In genomic region chr19:6955082-6955481, GRCh38 we compare ENCODE assay signal across 17 cellular contexts.
DNase-seq lines count a peak whose midpoint lies in the region; ATAC-seq, FAIRE-seq and TF ChIP-seq lines count a peak whose summit lies in the region.
"Had no signal": no experiment of that assay in that cellular context is flagged by ENCODE, and none has a peak within 500 bp of the region (broad histone marks: within the 10 kb centered on the region; RNA-seq: fewer than 3 reads in every experiment).

No MANE protein-coding gene starts in this region.

- no peaks in the 10 kb centered on the region for H3K27me3 ChIP-seq in astrocyte (ENCODE audit: insufficient read depth, low read length)
- H3K27me3 ChIP-seq in H1 (replicated peaks in 1 of 4; ENCODE audit: control insufficient read depth in 3 of 4, extremely low read depth in 1 of 4, insufficient read depth in 3 of 4, low read length in 3 of 4) = no peaks in the 10 kb centered on the region

- no peak overlapping the region for H2BK12ac ChIP-seq in H1 (ENCODE audit: low read depth, low read length)

- H3K4me1 ChIP-seq in HEK293 (ENCODE audit: control insufficient read depth, insufficient read depth, low read length) (no peaks in the 10 kb centered on the region), astrocyte (ENCODE audit: insufficient read depth, low read length) (no peaks in the 10 kb centered on the region), H1 (replicated peaks in 1 of 4; ENCODE audit: control insufficient read depth in 3 of 4, insufficient read depth in 4 of 4, low read length in 3 of 4) (no peaks in the 10 kb centered on the region)
- H3K4me1 ChIP-seq: HAP-1 had no signal

- no peak overlapping the region for H3K4me3 Mint-ChIP-seq in astrocyte (ENCODE audit: unreplicated experiment)
- H3K4me3 Mint-ChIP-seq: CD4-positive, alpha-beta memory T cell; GM23338 had no signal

- no peak overlapping the region for H2BK20ac ChIP-seq in H1 (ENCODE audit: low read length)

- H3K36me3 Mint-ChIP-seq in astrocyte (ENCODE audit: low read depth, unreplicated experiment) = no peaks in the 10 kb centered on the region

- H3K9ac ChIP-seq in astrocyte (ENCODE audit: low read length) = no peak overlapping the region
- no peak overlapping the region for H3K9ac ChIP-seq in H1 (replicated peaks in 1 of 4; ENCODE audit: extremely low read depth in 1 of 4, low read depth in 3 of 4, low read length in 3 of 4)

- no peak for ATAC-seq in HG03520 (IDR thresholded peaks at IDR 0.05; ENCODE audit: unreplicated experiment)
- ATAC-seq: GM23338 had no signal

- no peak overlapping the region for H3K18ac ChIP-seq in H1 (ENCODE audit: extremely low read depth, low read length)

- H2BK15ac ChIP-seq in H1 (ENCODE audit: low read length) = no peak overlapping the region

- TF ChIP-seq CTCF in HEK293 (tag by site-specific recombination; IDR thresholded peaks at IDR 0.05) (no peak), astrocyte (IDR thresholded peaks at IDR 0.05; ENCODE audit: insufficient read depth, low read depth, low read length) (no peak), H1 (IDR thresholded peaks at IDR 0.05; ENCODE audit: control extremely low read depth in 1 of 3, insufficient read depth in 1 of 3, low read depth in 1 of 3, low read length in 3 of 3) (no peak)

- H2BK5ac ChIP-seq in H1 (ENCODE audit: low read depth, low read length) = no peak overlapping the region

- peaks cover 8% of the 10 kb centered on the region for H3K9me3 Mint-ChIP-seq in astrocyte (ENCODE audit: unreplicated experiment)

- peaks cover 8% of the 10 kb centered on the region; the same call in 1 of the 2 replicates for H3K23me2 ChIP-seq in H1 (ENCODE audit: low read depth, low read length)

- TF ChIP-seq EP300 in H1 (IDR thresholded peaks at IDR 0.05; ENCODE audit: borderline replicate concordance in 1 of 2, low read depth in 2 of 2, low read length in 2 of 2) = no peak

- no peaks in the 10 kb centered on the region for H3K9me3 ChIP-seq in HEK293 (ENCODE audit: control insufficient read depth, insufficient read depth, low read depth, low read length)
- peaks cover 6% of the 10 kb centered on the region for H3K9me3 ChIP-seq in astrocyte (ENCODE audit: insufficient read depth, low read depth, low read length)
- peaks cover 58 to 83% of the 10 kb centered on the region in 2 experiments for H3K9me3 ChIP-seq in H1 (ENCODE audit: insufficient read depth in 2 of 2, low read depth in 1 of 2, low read length in 1 of 2)
- H3K9me3 ChIP-seq: HAP-1 had no signal

- no peak overlapping the region for H3K4ac ChIP-seq in H1 (replicated peaks; ENCODE audit: insufficient read length, low read depth, low read length)

- H3K79me1 ChIP-seq in H1 (ENCODE audit: low read depth, low read length) = no peaks in the 10 kb centered on the region

- H2AFZ ChIP-seq in astrocyte (ENCODE audit: low read depth, low read length) = no peak overlapping the region
- H2AFZ ChIP-seq in H1 (ENCODE audit: low read length) = no peak overlapping the region
- H2AFZ ChIP-seq: GM23338 had no signal

- peak overlapping the region; percentile 10 for H3K56ac ChIP-seq in H1 (replicated peaks; ENCODE audit: insufficient read length, low read depth, low read length)

- no peak overlapping the region for H3K27ac Mint-ChIP-seq in astrocyte (ENCODE audit: unreplicated experiment)
- H3K27ac Mint-ChIP-seq: CD4-positive, alpha-beta memory T cell; GM23338 had no signal

- H2AK5ac ChIP-seq in H1 (ENCODE audit: low read depth, low read length) = no peak overlapping the region

- no peak for TF ChIP-seq RAD21 in H1 (IDR thresholded peaks at IDR 0.05 in 1 of 2, conservative IDR thresholded peaks at IDR 0.05 in 1 of 2; ENCODE audit: low read depth in 2 of 2, low read length in 2 of 2)

- H4K8ac ChIP-seq in H1 (ENCODE audit: extremely low read depth, insufficient read depth, low read length) = no peak overlapping the region

- H4K5ac ChIP-seq in H1 (ENCODE audit: insufficient read length, low read depth, low read length) = no peak overlapping the region

- no peak overlapping the region for H4K91ac ChIP-seq in H1 (replicated peaks; ENCODE audit: insufficient read length, low read length)

- CTCF ChIA-PET in HEK293 (lab: Yijun Ruan, JAX) (no interaction called here), H1 (lab: Charles Lee; ENCODE audit: partially characterized antibody) (interaction anchor here (0.6 kb wide), 1 partner anchor 9 kb away, joined by 3 read pairs; no protein-coding TSS in a partner anchor)

- DNase-seq in astrocyte (ENCODE audit: low read depth) (no peak), H1 (ENCODE audit: low read depth in 1 of 2, low spot score in 2 of 2) (no peak), urothelium cell line (ENCODE audit: low spot score) (no peak), HUDEP-2 (lab: John Stamatoyannopoulos, UW; ENCODE audit: unreplicated experiment in 76 of 76) (no peak), NCI-H2107 treated with DMSO at 0.1 percent for 48 hours (lab: John Stamatoyannopoulos, UW; ENCODE audit: unreplicated experiment) (no peak)
- DNase-seq: C1 segment of cervical spinal cord; Calu3; CD4-positive, alpha-beta memory T cell; COR-L47; DMS53; DMS79 treated with DMSO at 0.1 percent for 48 hours; GF-D8 had no signal

- H3K36me3 ChIP-seq in HEK293 (ENCODE audit: control insufficient read depth in 2 of 2, insufficient read depth in 1 of 2, low read length in 2 of 2) = no peaks in the 10 kb centered on the region
- H3K36me3 ChIP-seq in astrocyte (ENCODE audit: insufficient read depth, low read length) = no peaks in the 10 kb centered on the region
- no peaks in the 10 kb centered on the region for H3K36me3 ChIP-seq in H1 (ENCODE audit: control insufficient read depth in 2 of 4, insufficient read depth in 4 of 4, low read length in 3 of 4)
- H3K36me3 ChIP-seq: HAP-1 had no signal

- peak; percentile 65 for FAIRE-seq in astrocyte (lab: Jason Lieb, UNC)
- no peak for FAIRE-seq in H1 (lab: Jason Lieb, UNC)
- peak; percentile 93 for FAIRE-seq in urothelium cell line (lab: Jason Lieb, UNC)
- FAIRE-seq: H54 had no signal

- POLR2A ChIA-PET in HEK293 (lab: Yijun Ruan, JAX) = no interaction called here
- POLR2A ChIA-PET in H1 (lab: Charles Lee; ENCODE audit: partially characterized antibody) = no interaction called here

- no peak overlapping the region for H3K4me3 ChIP-seq in HEK293 (ENCODE audit: low read depth, low read length)
- H3K4me3 ChIP-seq in astrocyte (ENCODE audit: insufficient read depth, low read depth, low read length) = no peak overlapping the region
- H3K4me3 ChIP-seq in H1 (ENCODE audit: extremely low read depth in 1 of 4, insufficient read depth in 2 of 4, low read depth in 3 of 4, low read length in 4 of 4) = no peak overlapping the region
- H3K4me3 ChIP-seq: GM23338, HAP-1 had no signal

- H4K20me1 ChIP-seq in astrocyte (ENCODE audit: insufficient read depth, low read length) (no peaks in the 10 kb centered on the region), H1 (replicated peaks in 1 of 2; ENCODE audit: control insufficient read depth in 1 of 2, insufficient read depth in 2 of 2, low read length in 2 of 2) (peaks cover 0 to 6% of the 10 kb centered on the region in 2 experiments)

- H3K27ac ChIP-seq in HEK293 (ENCODE audit: extremely low read depth, low read depth, low read length) = no peak overlapping the region
- no peak overlapping the region for H3K27ac ChIP-seq in astrocyte (ENCODE audit: low read depth, low read length)
- no peak overlapping the region for H3K27ac ChIP-seq in H1 (ENCODE audit: low read depth, low read length)

- H3K27me3 Mint-ChIP-seq in astrocyte (ENCODE audit: low read depth, unreplicated experiment) = no peaks in the 10 kb centered on the region

- WGBS in H1 (ENCODE audit: extremely low coverage in 1 of 2, insufficient coverage in 1 of 2, insufficient read length in 1 of 2, insufficient replicate concordance in 2 of 2, low coverage in 1 of 2, low lambda C conversion rate in 2 of 2, missing lambda C conversion rate in 1 of 2), 2 experiments = 86 to 100% methylated on average over 3 of the region's 3 CpGs

- no peak overlapping the region for H2BK120ac ChIP-seq in H1 (replicated peaks; ENCODE audit: low read depth, low read length)

- H3K4me2 ChIP-seq in astrocyte (ENCODE audit: low read length) (no peak overlapping the region), H1 (ENCODE audit: insufficient read depth in 1 of 2, low read depth in 2 of 2, low read length in 2 of 2) (no peak overlapping the region)
- H3K4me2 ChIP-seq: GM23338 had no signal

- no peaks in the 10 kb centered on the region for H3K4me1 Mint-ChIP-seq in astrocyte (ENCODE audit: low read depth, unreplicated experiment)
- H3K4me1 Mint-ChIP-seq: CD4-positive, alpha-beta memory T cell; GM23338 had no signal

- TF ChIP-seq POLR2A in H1 (IDR thresholded peaks at IDR 0.05; ENCODE audit: control extremely low read depth in 1 of 2, low read depth in 2 of 2, low read length in 2 of 2) = no peak

- H3K23ac ChIP-seq in H1 (ENCODE audit: insufficient read length) = no peak overlapping the region

- no peak overlapping the region for H3K14ac ChIP-seq in H1 (ENCODE audit: insufficient read length)

- H3K79me2 ChIP-seq in astrocyte (ENCODE audit: insufficient read depth, low read length) (no peaks in the 10 kb centered on the region), H1 (ENCODE audit: control insufficient read depth in 1 of 2, insufficient read depth in 2 of 2, low read length in 2 of 2) (no peaks in the 10 kb centered on the region)

TF ChIP-seq in HEK293, 187 proteins besides CTCF, POLR2A, EP300 and RAD21 (continues in another document):
- peak; percentile 92 for TF ChIP-seq PRDM1 (tag by site-specific recombination; IDR thresholded peaks at IDR 0.05)
- TF ChIP-seq ZNF473 (tag by site-specific recombination; IDR thresholded peaks at IDR 0.05) = peak; percentile 67; the same call in 1 of the 2 replicates
- no peak for TF ChIP-seq ZNF843 (tag by site-specific recombination; IDR thresholded peaks at IDR 0.05)
- TF ChIP-seq KLF8 (tag by site-specific recombination; IDR thresholded peaks at IDR 0.05) = no peak
- TF ChIP-seq ZFP37 (tag by site-specific recombination; IDR thresholded peaks at IDR 0.05) = no peak
- TF ChIP-seq ZNF202 (tag by site-specific recombination; IDR thresholded peaks at IDR 0.05; ENCODE audit: borderline replicate concordance) = no peak

TF ChIP-seq in H1, 55 proteins besides CTCF, POLR2A, EP300 and RAD21 (continues in another document):
- TF ChIP-seq SP4 (IDR thresholded peaks at IDR 0.05; ENCODE audit: low read length) = no peak
- TF ChIP-seq SIN3A (conservative IDR thresholded peaks at IDR 0.05 in 1 of 2, IDR thresholded peaks at IDR 0.05 in 1 of 2; ENCODE audit: low read depth in 1 of 2, low read length in 2 of 2) = no peak
- TF ChIP-seq SIRT6 (IDR thresholded peaks at IDR 0.05; ENCODE audit: low read length) = no peak
- no peak for TF ChIP-seq TEAD4 (IDR thresholded peaks at IDR 0.05; ENCODE audit: low read depth, low read length)
- TF ChIP-seq POLR2AphosphoS5 (IDR thresholded peaks at IDR 0.05; ENCODE audit: low read depth, low read length) = no peak
- TF ChIP-seq SP2 (IDR thresholded peaks at IDR 0.05; ENCODE audit: low read length) = no peak
